ENCODE assay signal across 8 cellular contexts in the genomic region with DNA sequence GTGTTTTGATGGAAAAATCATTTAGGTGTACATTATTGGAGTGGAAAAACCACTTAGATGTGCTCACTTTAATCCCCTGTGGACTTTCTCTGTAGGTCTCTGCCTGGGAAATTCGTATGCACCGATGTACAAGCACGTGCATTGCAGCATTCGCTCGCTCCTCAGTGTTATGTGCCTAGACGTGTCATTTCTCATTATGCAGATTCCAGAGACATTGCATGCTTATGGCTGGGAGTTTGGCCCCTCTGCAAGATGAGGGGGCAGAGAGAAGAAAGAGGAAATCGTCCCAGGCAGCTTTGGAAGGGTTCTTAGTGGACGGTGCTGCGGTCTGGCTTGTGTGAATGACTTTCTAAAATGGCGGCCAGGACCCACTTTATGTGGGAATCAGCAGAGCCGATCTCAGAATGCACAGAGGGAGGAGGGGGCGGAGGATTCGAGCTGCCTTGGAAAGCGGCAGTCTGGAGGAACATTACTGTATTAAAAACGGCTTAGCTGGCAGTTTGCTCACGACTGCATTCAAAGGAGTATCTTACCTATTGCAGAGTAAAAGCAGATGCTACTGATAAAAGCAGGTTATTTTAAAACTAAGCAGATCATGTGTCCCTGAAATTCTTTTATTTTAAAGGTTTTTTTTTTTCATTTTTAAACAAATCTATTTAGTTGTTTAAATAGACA. TPM values are rescaled to one million over a fixed set of nuclear protein-coding genes. Genes with fewer than 3 reads are reported as not detected.
DNase-seq lines count a peak whose midpoint lies in the region; ATAC-seq, FAIRE-seq and TF ChIP-seq lines count a peak whose summit lies in the region.

No MANE protein-coding gene starts in this region.

- H3K4me1 ChIP-seq in foreskin keratinocyte = peaks cover 23% of the 10 kb centered on the region

- no peaks in the 10 kb centered on the region for H3K27me3 ChIP-seq in foreskin keratinocyte

- peak overlapping the region; percentile 88 for H3K27ac ChIP-seq in foreskin keratinocyte

- peak; percentile 87 for DNase-seq in CD1c-positive myeloid dendritic cell (ENCODE audit: extremely low spot score)
- peak; percentile 37 for DNase-seq in HTR-8/SVneo (ENCODE audit: insufficient read length, low spot score)
- peak; percentile 59 for DNase-seq in NOMO-1 treated with DMSO at 0.1 percent for 48 hours (lab: John Stamatoyannopoulos, UW; ENCODE audit: unreplicated experiment)
- DNase-seq in activated T-helper 1 cell treated with Interleukin-2 at 50 U/mL for 16 hours (ENCODE audit: low read depth) = peak; percentile 13
- DNase-seq in foreskin keratinocyte = peak in 1 of 2 donors; percentile 51
- no peak for DNase-seq in omental fat pad (ENCODE audit: low spot score)
- no peak for DNase-seq in 8988T

- peak; percentile 13 for ATAC-seq in foreskin keratinocyte
- peak; percentile 3 for ATAC-seq in omental fat pad (ENCODE audit: low FRiP score)
- no peak for ATAC-seq in GM19467 (IDR thresholded peaks at IDR 0.05; ENCODE audit: unreplicated experiment)

- TF ChIP-seq CTCF in foreskin keratinocyte (conservative IDR thresholded peaks at IDR 0.05) (no peak), omental fat pad (IDR thresholded peaks at IDR 0.05) (no peak)

- no peak for FAIRE-seq in HTR-8/SVneo (lab: Jason Lieb, UNC)

RNA-seq across cellular contexts. Expression of gene SPEN, which starts 2.4 kb away (rescaled TPM):
- total RNA-seq in foreskin keratinocyte = 49.0 and 51.6 TPM in 2 replicates
- 14.1 and 16.8 TPM in 2 replicates for polyA plus RNA-seq in foreskin keratinocyte
- total RNA-seq in omental fat pad = 10 to 100 TPM; 33.4 to 64.0 (median 51.5) TPM

RNA-seq across cellular contexts. Expression of gene UQCRHL, which starts 42.5 kb away (rescaled TPM):
- total RNA-seq in foreskin keratinocyte (3.2 and 5.3 TPM in 2 replicates), omental fat pad (1 to 10 TPM in 2 of 4 donors, under 1 TPM in 2; 0.63 to 1.9 (median 0.95) TPM)
- polyA plus RNA-seq in foreskin keratinocyte = 5.6 and 8.7 TPM in 2 replicates

Comparison
In these comparisons a context has a peak if more than half of its experiments do, and no peak if none do; other contexts are left out.
1. DNase-seq: peak in CD1c-positive myeloid dendritic cell (single experiment), HTR-8/SVneo (single experiment), NOMO-1 treated with DMSO at 0.1 percent for 48 hours (single experiment) and activated T-helper 1 cell treated with Interleukin-2 at 50 U/mL for 16 hours (single experiment); none in omental fat pad (single experiment) and 8988T (single experiment).